In genomic region chr2:120133572-120134244, GRCh38 we compare ENCODE assay signal across 25 cellular contexts.
DNase-seq lines count a peak whose midpoint lies in the region; ATAC-seq, FAIRE-seq and TF ChIP-seq lines count a peak whose summit lies in the region.
"Had no signal": no experiment of that assay in that cellular context is flagged by ENCODE, and none has a peak within 500 bp of the region (broad histone marks: within the 10 kb centered on the region; RNA-seq: fewer than 3 reads in every experiment).

No MANE protein-coding gene starts in this region.

- H3K9me3 ChIP-seq in HUES48 (ENCODE audit: control insufficient read depth, insufficient read depth, low read length), result no peaks in the 10 kb centered on the region
- peaks cover 5% of the 10 kb centered on the region for H3K9me3 ChIP-seq in smooth muscle cell (replicated peaks; ENCODE audit: low read depth)

- H3K27me3 ChIP-seq in ACC112 (ENCODE audit: insufficient read depth, low read length), result no peaks in the 10 kb centered on the region
- H3K27me3 ChIP-seq in HUES48 (ENCODE audit: control insufficient read depth, insufficient read depth, low read length), result no peaks in the 10 kb centered on the region
- no peaks in the 10 kb centered on the region for H3K27me3 ChIP-seq in smooth muscle cell (ENCODE audit: low read depth)

- H3K4me3 ChIP-seq in ACC112 (ENCODE audit: low read depth, low read length) (no peak overlapping the region), HUES48 (ENCODE audit: low read depth, low read length) (no peak overlapping the region), choroid plexus epithelial cell (ENCODE audit: low read depth, low read length) (no peak overlapping the region), smooth muscle cell (no peak overlapping the region)
- H3K4me3 ChIP-seq: GM12878 had no signal

- ATAC-seq in left lobe of liver, result peak; percentile 71
- no peak for ATAC-seq in activated CD4-positive, alpha-beta T cell treated with anti-CD3 and anti-CD28 coated beads for 36 hours
- ATAC-seq in GM19455 (IDR thresholded peaks at IDR 0.05; ENCODE audit: unreplicated experiment), result no peak
- ATAC-seq: GM12878; stimulated activated naive CD8-positive, alpha-beta T cell treated with anti-CD3 and anti-CD28 coated beads, Interleukin-15, amount 100 ng/mL, for 72 hours had no signal

- H3K27ac ChIP-seq in ACC112 (ENCODE audit: low read depth, low read length) (peak overlapping the region; percentile 59), HUES48 (ENCODE audit: low read depth, low read length) (peak overlapping the region; percentile 77), smooth muscle cell (ENCODE audit: low read depth) (no peak overlapping the region)
- H3K27ac ChIP-seq: parathyroid adenoma had no signal

- H3K79me2 ChIP-seq in ACC112 (ENCODE audit: control insufficient read depth, insufficient read depth, low read length, unreplicated experiment) (no peaks in the 10 kb centered on the region), smooth muscle cell (ENCODE audit: low read depth) (no peaks in the 10 kb centered on the region)
- H3K79me2 ChIP-seq: parathyroid adenoma had no signal

- H3K9me3 Mint-ChIP-seq in activated CD4-positive, alpha-beta T cell treated with anti-CD3 and anti-CD28 coated beads for 36 hours (ENCODE audit: low read depth), result peaks cover 6% of the 10 kb centered on the region
- H3K9me3 Mint-ChIP-seq: activated CD4-positive, alpha-beta T cell treated with anti-CD3 and anti-CD28 coated beads, Interleukin-2, amount 10 ng/mL, durations not matched to agents 24 days and 14 days had no signal

- no peaks in the 10 kb centered on the region for H3F3A ChIP-seq in smooth muscle cell (ENCODE audit: low read depth)

- no peaks in the 10 kb centered on the region for H4K20me1 ChIP-seq in smooth muscle cell (ENCODE audit: low read depth)

- H3K4me1 Mint-ChIP-seq in activated CD4-positive, alpha-beta T cell treated with anti-CD3 and anti-CD28 coated beads for 36 hours, result no peaks in the 10 kb centered on the region
- H3K4me1 Mint-ChIP-seq: activated CD4-positive, alpha-beta T cell treated with anti-CD3 and anti-CD28 coated beads, Interleukin-2, amount 10 ng/mL, durations not matched to agents 24 days and 14 days; memory B cell; natural killer cell; stimulated activated naive CD8-positive, alpha-beta T cell treated with anti-CD3 and anti-CD28 coated beads, Interleukin-15, amount 100 ng/mL, for 72 hours had no signal

- peaks cover 10% of the 10 kb centered on the region; the same call in 1 of the 2 replicates for H3K36me3 ChIP-seq in ACC112 (ENCODE audit: insufficient read depth, low read length)
- peaks cover 5% of the 10 kb centered on the region for H3K36me3 ChIP-seq in HUES48 (ENCODE audit: control insufficient read depth, insufficient read depth, low read length)
- H3K36me3 ChIP-seq in smooth muscle cell (ENCODE audit: low read depth), result peaks cover 3% of the 10 kb centered on the region

- POLR2A ChIA-PET in activated CD4-positive, alpha-beta T cell treated with anti-CD3 and anti-CD28 coated beads for 36 hours (lab: Charles Lee), result no interaction called here

- intact Hi-C loops in activated CD4-positive, alpha-beta T cell treated with anti-CD3 and anti-CD28 coated beads for 36 hours (cut with DNase I, micrococcal nuclease), result no loop called here

- no peak for FAIRE-seq in GM12892 (lab: Jason Lieb, UNC)
- FAIRE-seq: A204.1, GM12878 had no signal

- H3K4me1 ChIP-seq in ACC112 (ENCODE audit: control insufficient read depth, insufficient read depth, low read length, unreplicated experiment) (peaks cover 30% of the 10 kb centered on the region), HUES48 (ENCODE audit: control insufficient read depth, insufficient read depth, low read length) (peaks cover 14% of the 10 kb centered on the region), smooth muscle cell (ENCODE audit: low read depth) (no peaks in the 10 kb centered on the region)
- H3K4me1 ChIP-seq: parathyroid adenoma had no signal

- TF ChIP-seq CTCF in choroid plexus epithelial cell (conservative IDR thresholded peaks at IDR 0.05; ENCODE audit: low read depth, low read length), result no peak
- no peak for TF ChIP-seq CTCF in smooth muscle cell (IDR thresholded peaks at IDR 0.05; ENCODE audit: borderline replicate concordance, insufficient read depth, poor library complexity, severe bottlenecking)

- no peak overlapping the region for H3K27ac Mint-ChIP-seq in activated CD4-positive, alpha-beta T cell treated with anti-CD3 and anti-CD28 coated beads for 36 hours
- H3K27ac Mint-ChIP-seq: activated CD4-positive, alpha-beta T cell treated with anti-CD3 and anti-CD28 coated beads, Interleukin-2, amount 10 ng/mL, durations not matched to agents 24 days and 14 days; memory B cell; natural killer cell; stimulated activated naive CD8-positive, alpha-beta T cell treated with anti-CD3 and anti-CD28 coated beads, Interleukin-15, amount 100 ng/mL, for 72 hours; type B pancreatic cell had no signal

- no peak overlapping the region for H3K4me3 Mint-ChIP-seq in activated CD4-positive, alpha-beta T cell treated with anti-CD3 and anti-CD28 coated beads for 36 hours
- H3K4me3 Mint-ChIP-seq: activated CD4-positive, alpha-beta T cell treated with anti-CD3 and anti-CD28 coated beads, Interleukin-2, amount 10 ng/mL, durations not matched to agents 24 days and 14 days; memory B cell; natural killer cell; stimulated activated naive CD8-positive, alpha-beta T cell treated with anti-CD3 and anti-CD28 coated beads, Interleukin-15, amount 100 ng/mL, for 72 hours; type B pancreatic cell had no signal

- WGBS in smooth muscle cell (ENCODE audit: low lambda C conversion rate), result 98% methylated on average over 2 of the region's 2 CpGs

- CTCF ChIA-PET in activated CD4-positive, alpha-beta T cell treated with anti-CD3 and anti-CD28 coated beads for 36 hours (lab: Charles Lee), result interaction anchor here (0.6 to 1.0 kb wide), 3 partner anchors 388 to 548 kb away, joined by 3 read pairs; no protein-coding TSS in a partner anchor

- H3K27me3 Mint-ChIP-seq in activated CD4-positive, alpha-beta T cell treated with anti-CD3 and anti-CD28 coated beads for 36 hours, result no peaks in the 10 kb centered on the region
- H3K27me3 Mint-ChIP-seq: activated CD4-positive, alpha-beta T cell treated with anti-CD3 and anti-CD28 coated beads, Interleukin-2, amount 10 ng/mL, durations not matched to agents 24 days and 14 days; memory B cell; stimulated activated naive CD8-positive, alpha-beta T cell treated with anti-CD3 and anti-CD28 coated beads, Interleukin-15, amount 100 ng/mL, for 72 hours; type B pancreatic cell had no signal

- no peak for TF ChIP-seq POLR2A in GM12892 (IDR thresholded peaks at IDR 0.05; ENCODE audit: low read depth, low read length)

- H3K9ac ChIP-seq in HUES48 (ENCODE audit: low read depth, low read length) (no peak overlapping the region), smooth muscle cell (ENCODE audit: low read depth) (no peak overlapping the region)
- H3K9ac ChIP-seq: parathyroid adenoma had no signal

- peak; percentile 28 for DNase-seq in choroid plexus epithelial cell (ENCODE audit: low read depth)
- no peak for DNase-seq in left lobe of liver (ENCODE audit: low spot score)
- DNase-seq in activated CD4-positive, alpha-beta T cell treated with anti-CD3 and anti-CD28 coated beads for 36 hours, result no peak
- no peak for DNase-seq in smooth muscle cell (lab: John Stamatoyannopoulos, UW; ENCODE audit: unreplicated experiment)
- DNase-seq in GM12892 (ENCODE audit: insufficient read length), result no peak
- DNase-seq: activated CD4-positive, alpha-beta T cell treated with anti-CD3 and anti-CD28 coated beads, Interleukin-2, amount 10 ng/mL, durations not matched to agents 24 days and 14 days; activated CD8-positive, alpha-beta memory T cell treated with anti-CD3 and anti-CD28 coated beads, Interleukin-2, amount 50 U/mL, for 48 hours; activated gamma-delta T cell; C1 segment of cervical spinal cord; effector CD4-positive, alpha-beta T cell; Karpas-422; natural killer cell; NCI-H1105 treated with DMSO at 0.1 percent for 48 hours; NCI-H2107; NCI-H524 treated with DMSO at 0.1 percent for 48 hours; stimulated activated CD4-positive, alpha-beta T cell treated with anti-CD3 and anti-CD28 coated beads, Interleukin-2, amount 100 ng/mL, for 24 hours; stimulated activated naive CD8-positive, alpha-beta T cell treated with anti-CD3 and anti-CD28 coated beads, Interleukin-15, amount 100 ng/mL, for 72 hours had no signal

- H3K36me3 Mint-ChIP-seq in activated CD4-positive, alpha-beta T cell treated with anti-CD3 and anti-CD28 coated beads for 36 hours (ENCODE audit: low read depth), result peaks cover 9% of the 10 kb centered on the region

- H3K4me2 ChIP-seq in smooth muscle cell, result no peak overlapping the region

- H2AFZ ChIP-seq in ACC112 (ENCODE audit: low read length, unreplicated experiment) (no peak overlapping the region), smooth muscle cell (ENCODE audit: low read depth) (no peak overlapping the region)
- H2AFZ ChIP-seq: parathyroid adenoma had no signal
